6 cellular contexts compared by ENCODE assay signal in genomic region chr11:65523323-65523968, GRCh38. TPM values are rescaled to one million over a fixed set of nuclear protein-coding genes. Genes with fewer than 3 reads are reported as not detected.
DNase-seq lines count a peak whose midpoint lies in the region; ATAC-seq and TF ChIP-seq lines count a peak whose summit lies in the region.
"Not testable (repeated sequence)": the region's sequence is repeated elsewhere in the genome, so short reads cannot be mapped to it uniquely, and the experiment has no call there.

No MANE protein-coding gene starts in this region.

- not testable (repeated sequence) for H3K9me3 ChIP-seq in CD4-positive, alpha-beta T cell (ENCODE audit: control insufficient read depth, low read length); T-helper 17 cell (ENCODE audit: control insufficient read depth, low read length, poor library complexity, severe bottlenecking); esophagus squamous epithelium; mucosa of descending colon

- POLR2A ChIA-PET in CD4-positive, alpha-beta T cell (lab: Charles Lee), result interaction anchor here (0.5 to 4.1 kb wide), 9 partner anchors 13 to 92 kb away, joined by 3 to 106 read pairs (median 7); partner anchors contain the start of genes EHBP1L1, FAM89B, MALAT1 and PCNX3

- not testable (repeated sequence) for H3K27me3 Mint-ChIP-seq in CD4-positive, alpha-beta T cell; T-helper 17 cell; activated naive CD4-positive, alpha-beta T cell treated with anti-CD3 and anti-CD28 coated beads, Interleukin-2, amount 50 U/mL, for 24 hours; stimulated activated naive B cell treated with anti-CD40 and anti-IgM and Interleukin-4, amounts not matched to agents 10 μg/mL and 1 μg/mL and 100 μg/mL, for 72 hours

- peak; percentile 6 for ATAC-seq in CD4-positive, alpha-beta T cell (ENCODE audit: poor library complexity)
- not testable (repeated sequence) for ATAC-seq in T-helper 17 cell, mucosa of descending colon
- peak; percentile 55 to 69 for ATAC-seq in stimulated activated naive B cell treated with anti-CD40 and anti-IgM and Interleukin-4, amounts not matched to agents 10 μg/mL and 1 μg/mL and 100 μg/mL, for 72 hours (replicated peaks)

- intact Hi-C loops in CD4-positive, alpha-beta T cell (cut with DNase I, micrococcal nuclease), result loop anchor here (2.0 to 10.0 kb wide), 4 partner anchors 17 to 944 kb away; partner anchors contain the start of genes EHBP1L1 (in 1 of the 2), FAM89B (in 1 of the 2), PELI3 (in 1 of the 2) and TM7SF2 (in 1 of the 2)
- intact Hi-C loops in esophagus squamous epithelium (cut with DNase I); mucosa of descending colon (cut with DNase I, micrococcal nuclease): not testable (repeated sequence)

- not testable (repeated sequence) for DNase-seq in CD4-positive, alpha-beta T cell; T-helper 17 cell; esophagus squamous epithelium (lab: John Stamatoyannopoulos, UW); stimulated activated naive B cell treated with anti-CD40 and anti-IgM and Interleukin-4, amounts not matched to agents 10 μg/mL and 1 μg/mL and 100 μg/mL, for 72 hours
- peak in 2 of 3 donors; percentile 32 to 51 for DNase-seq in mucosa of descending colon

- peaks cover 49% of the 10 kb centered on the region for H3K4me1 Mint-ChIP-seq in CD4-positive, alpha-beta T cell (ENCODE audit: low read depth)
- peaks cover 35% of the 10 kb centered on the region for H3K4me1 Mint-ChIP-seq in T-helper 17 cell
- H3K4me1 Mint-ChIP-seq in activated naive CD4-positive, alpha-beta T cell treated with anti-CD3 and anti-CD28 coated beads, Interleukin-2, amount 50 U/mL, for 24 hours, result peaks cover 45% of the 10 kb centered on the region
- peaks cover 25 to 57% of the 10 kb centered on the region in 2 donors for H3K4me1 Mint-ChIP-seq in stimulated activated naive B cell treated with anti-CD40 and anti-IgM and Interleukin-4, amounts not matched to agents 10 μg/mL and 1 μg/mL and 100 μg/mL, for 72 hours

- H3K27me3 ChIP-seq in CD4-positive, alpha-beta T cell (ENCODE audit: control insufficient read depth, insufficient read depth, low read length); esophagus squamous epithelium: not testable (repeated sequence)

- H3K4me3 ChIP-seq in esophagus squamous epithelium, result peak overlapping the region in 1 of 4 donors; percentile 21
- H3K4me3 ChIP-seq in mucosa of descending colon, result not testable (repeated sequence)

- not testable (repeated sequence) for H3K9me3 Mint-ChIP-seq in CD4-positive, alpha-beta T cell; activated naive CD4-positive, alpha-beta T cell treated with anti-CD3 and anti-CD28 coated beads, Interleukin-2, amount 50 U/mL, for 24 hours; stimulated activated naive B cell treated with anti-CD40 and anti-IgM and Interleukin-4, amounts not matched to agents 10 μg/mL and 1 μg/mL and 100 μg/mL, for 72 hours

- CTCF ChIA-PET in CD4-positive, alpha-beta T cell (lab: Charles Lee), result not testable (repeated sequence)

- H3K4me3 Mint-ChIP-seq in CD4-positive, alpha-beta T cell, result peak overlapping the region; percentile 84
- peak overlapping the region; percentile 85 for H3K4me3 Mint-ChIP-seq in T-helper 17 cell
- peak overlapping the region; percentile 74 for H3K4me3 Mint-ChIP-seq in activated naive CD4-positive, alpha-beta T cell treated with anti-CD3 and anti-CD28 coated beads, Interleukin-2, amount 50 U/mL, for 24 hours
- H3K4me3 Mint-ChIP-seq in stimulated activated naive B cell treated with anti-CD40 and anti-IgM and Interleukin-4, amounts not matched to agents 10 μg/mL and 1 μg/mL and 100 μg/mL, for 72 hours, result peak overlapping the region; percentile 52 to 81

- TF ChIP-seq CTCF in CD4-positive, alpha-beta T cell (IDR thresholded peaks at IDR 0.05); esophagus squamous epithelium (IDR thresholded peaks at IDR 0.05); mucosa of descending colon (IDR thresholded peaks at IDR 0.05): not testable (repeated sequence)

- 84 to 85% methylated on average over 10 to 12 of the region's 13 CpGs for WGBS in esophagus squamous epithelium, 2 donors

- H3K36me3 Mint-ChIP-seq in CD4-positive, alpha-beta T cell (ENCODE audit: low read depth), result peaks cover 20% of the 10 kb centered on the region
- H3K36me3 Mint-ChIP-seq in T-helper 17 cell (ENCODE audit: low read depth); activated naive CD4-positive, alpha-beta T cell treated with anti-CD3 and anti-CD28 coated beads, Interleukin-2, amount 50 U/mL, for 24 hours: not testable (repeated sequence)
- H3K36me3 Mint-ChIP-seq in stimulated activated naive B cell treated with anti-CD40 and anti-IgM and Interleukin-4, amounts not matched to agents 10 μg/mL and 1 μg/mL and 100 μg/mL, for 72 hours, result peaks cover 9 to 12% of the 10 kb centered on the region in 2 donors

- H3K27ac ChIP-seq in CD4-positive, alpha-beta T cell (ENCODE audit: low read depth, low read length), result peak overlapping the region; percentile 84
- H3K27ac ChIP-seq in esophagus squamous epithelium, result peak overlapping the region in 3 of 4 donors; percentile 81 to 96 (median 84)

- peak overlapping the region; percentile 91 for H3K27ac Mint-ChIP-seq in CD4-positive, alpha-beta T cell
- H3K27ac Mint-ChIP-seq in T-helper 17 cell, result peak overlapping the region; percentile 91
- peak overlapping the region; percentile 62 for H3K27ac Mint-ChIP-seq in activated naive CD4-positive, alpha-beta T cell treated with anti-CD3 and anti-CD28 coated beads, Interleukin-2, amount 50 U/mL, for 24 hours
- H3K27ac Mint-ChIP-seq in stimulated activated naive B cell treated with anti-CD40 and anti-IgM and Interleukin-4, amounts not matched to agents 10 μg/mL and 1 μg/mL and 100 μg/mL, for 72 hours, result peak overlapping the region; percentile 15

- TF ChIP-seq POLR2A in esophagus squamous epithelium (IDR thresholded peaks at IDR 0.05), result not testable (repeated sequence)

- H3K4me1 ChIP-seq in esophagus squamous epithelium (peaks cover 20 to 38% (median 22%) of the 10 kb centered on the region in 3 donors), mucosa of descending colon (ENCODE audit: low read depth) (peaks cover 20% of the 10 kb centered on the region)

- peaks cover 0 to 24% (median 0%) of the 10 kb centered on the region in 3 donors for H3K36me3 ChIP-seq in esophagus squamous epithelium
- not testable (repeated sequence) for H3K36me3 ChIP-seq in mucosa of descending colon (ENCODE audit: low read depth)

RNA-seq across cellular contexts. Expression of gene SCYL1, which starts 1.4 kb away (rescaled TPM):
- 10 to 100 TPM; 57.4 to 60.7 TPM for total RNA-seq in CD4-positive, alpha-beta T cell
- 10 to 100 TPM; 56.6 to 61.7 TPM for total RNA-seq in T-helper 17 cell
- 10 to 100 TPM; 40.6 to 63.3 (median 52.6) TPM for total RNA-seq in esophagus squamous epithelium
- 10 to 100 TPM; 60.1 to 77.4 (median 60.3) TPM for total RNA-seq in mucosa of descending colon

RNA-seq across cellular contexts. Expression of gene MALAT1, which starts 24.6 kb away (rescaled TPM):
- over 10,000 TPM; 31,509 to 32,316 TPM for total RNA-seq in CD4-positive, alpha-beta T cell
- total RNA-seq in T-helper 17 cell (over 10,000 TPM; 25,853 to 29,025 TPM), esophagus squamous epithelium (over 10,000 TPM in 2 of 4 donors, 1,000 to 10,000 TPM in 2; 1,739 to 13,677 (median 9,435) TPM), mucosa of descending colon (over 10,000 TPM; 10,779 to 14,350 (median 11,224) TPM)

RNA-seq across cellular contexts. Expression of gene LTBP3, which starts 34.7 kb away (rescaled TPM):
- 100 to 1,000 TPM; 236 to 238 TPM for total RNA-seq in CD4-positive, alpha-beta T cell
- total RNA-seq in T-helper 17 cell, result 100 to 1,000 TPM; 123 to 187 TPM
- 10 to 100 TPM; 28.1 to 87.5 (median 54.0) TPM for total RNA-seq in esophagus squamous epithelium
- 100 to 1,000 TPM in 1 of 3 donors, 10 to 100 TPM in 2; 22.6 to 133 (median 36.7) TPM for total RNA-seq in mucosa of descending colon

RNA-seq across cellular contexts. Expression of gene ZNRD2, which starts 46.8 kb away (rescaled TPM):
- 10 to 100 TPM; 38.7 to 39.9 TPM for total RNA-seq in CD4-positive, alpha-beta T cell
- total RNA-seq in T-helper 17 cell (10 to 100 TPM; 30.3 to 39.0 TPM), esophagus squamous epithelium (10 to 100 TPM; 33.2 to 48.0 (median 40.0) TPM), mucosa of descending colon (10 to 100 TPM; 20.9 to 24.6 (median 21.0) TPM)

RNA-seq across cellular contexts. Expression of gene FAM89B, which starts 48.9 kb away (rescaled TPM):
- 10 to 100 TPM; 23.3 to 27.3 TPM for total RNA-seq in CD4-positive, alpha-beta T cell
- total RNA-seq in T-helper 17 cell (10 to 100 TPM; 41.2 to 44.4 TPM), esophagus squamous epithelium (10 to 100 TPM; 12.0 to 44.1 (median 23.9) TPM), mucosa of descending colon (10 to 100 TPM; 26.4 to 61.2 (median 28.5) TPM)

Comparison
In these comparisons a context has a peak if more than half of its experiments do, and no peak if none do; other contexts are left out.
1. H3K27ac Mint-ChIP-seq: peak in every context shown above with its lines; median percentile 91 in CD4-positive, alpha-beta T cell; 91 in T-helper 17 cell; 62 in activated naive CD4-positive, alpha-beta T cell treated with anti-CD3 and anti-CD28 coated beads, Interleukin-2, amount 50 U/mL, for 24 hours; 15 in stimulated activated naive B cell treated with anti-CD40 and anti-IgM and Interleukin-4, amounts not matched to agents 10 μg/mL and 1 μg/mL and 100 μg/mL, for 72 hours.